In the genomic region with DNA sequence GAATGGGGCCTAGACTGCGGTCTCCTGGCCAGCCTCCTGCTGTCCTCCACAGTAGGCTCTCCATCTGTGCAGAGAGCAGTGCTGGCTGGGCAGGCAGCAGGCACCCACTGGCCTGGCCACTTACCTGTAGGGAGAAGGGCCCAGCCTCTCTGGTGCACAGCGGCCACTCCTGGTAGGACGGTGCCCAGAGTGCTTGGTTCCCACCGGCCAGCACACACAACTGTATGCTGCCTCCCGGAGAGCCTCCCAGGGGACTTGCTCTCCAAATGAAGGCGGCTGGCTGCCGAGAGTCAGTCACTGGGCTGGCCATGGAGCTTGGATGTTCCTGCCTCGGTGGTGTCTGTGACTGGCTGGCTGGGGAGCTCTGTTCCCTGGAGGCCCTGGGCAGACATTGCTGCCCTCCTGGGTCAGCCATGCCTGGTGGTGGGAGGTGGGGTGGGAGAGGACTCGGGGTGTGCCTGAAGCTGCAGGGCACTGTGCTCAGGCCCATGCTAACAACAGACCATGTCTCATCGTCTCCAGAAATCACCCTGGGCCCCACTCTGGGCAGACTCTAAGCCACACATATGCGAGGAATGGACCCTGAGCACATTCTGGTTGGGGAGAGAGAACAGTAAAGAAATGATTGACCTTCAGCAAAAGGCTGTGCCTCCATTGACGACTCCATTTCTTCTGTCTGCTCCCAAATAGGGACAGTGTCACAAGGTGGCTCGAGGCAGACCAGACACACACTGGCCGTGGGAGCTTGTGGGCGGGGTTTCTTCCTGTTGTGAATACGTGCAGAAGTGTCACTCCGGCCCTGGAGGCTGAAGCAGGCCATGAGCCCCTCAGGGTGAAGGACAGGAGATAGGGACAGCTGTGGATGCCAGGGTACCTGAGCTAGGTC, we compare ENCODE assay signal across 25 cellular contexts.
"Had no signal": no experiment of that assay in that cellular context is flagged by ENCODE, and none has a peak within 500 bp of the region (broad histone marks: within the 10 kb centered on the region; RNA-seq: fewer than 3 reads in every experiment).

No MANE protein-coding gene starts in this region.

- H3K4me1 ChIP-seq: prostate gland, thyroid gland, upper lobe of right lung had no signal

- H3K27me3 ChIP-seq: thyroid gland, upper lobe of right lung had no signal

- H3K36me3 ChIP-seq: prostate gland had no signal

- H3K27ac Mint-ChIP-seq: activated B cell treated with CpG ODN at 0.5 μM for 24 hours; activated T-helper 2 cell treated with anti-CD3 and anti-CD28 coated beads, Interferon-gamma antibody, Interleukin-2, Interleukin-4, amounts not matched to agents 10 μg/mL and 5 μg/mL and 100 μg/mL, durations not matched to agents 14 hours and 24 hours and 36 hours; mesothelial cell of epicardium; nephron; stimulated activated naive CD8-positive, alpha-beta T cell treated with anti-CD3 and anti-CD28 coated beads, Interleukin-15, Interleukin-2, amounts not matched to agents 100 ng/mL and 50 ng/mL, for 24 hours; T-helper 1 cell treated with Interleukin-12 subunit alpha and Interleukin-12 subunit beta and Interleukin-4 antibody, amounts not matched to agents 30 μg/mL and 1 μg/mL, for 36 hours had no signal

- H3K27me3 Mint-ChIP-seq: activated B cell treated with CpG ODN at 0.5 μM for 24 hours; brain; stimulated activated naive CD8-positive, alpha-beta T cell treated with anti-CD3 and anti-CD28 coated beads, Interleukin-15, Interleukin-2, amounts not matched to agents 100 ng/mL and 50 ng/mL, for 24 hours had no signal

- H3K27ac ChIP-seq: prostate gland, thyroid gland, upper lobe of right lung had no signal

- H3K4me1 Mint-ChIP-seq: activated B cell treated with CpG ODN at 0.5 μM for 24 hours, mesothelial cell of epicardium had no signal

- H3K9me3 Mint-ChIP-seq: activated B cell treated with CpG ODN at 0.5 μM for 24 hours; activated T-cell treated with anti-CD3 and anti-CD28 coated beads, Interleukin-2, amount 50 U/mL, for 4 hours; activated T-helper 2 cell treated with anti-CD3 and anti-CD28 coated beads, Interferon-gamma antibody, Interleukin-2, Interleukin-4, amounts not matched to agents 10 μg/mL and 5 μg/mL and 100 μg/mL, durations not matched to agents 14 hours and 24 hours and 36 hours; stimulated activated naive CD8-positive, alpha-beta T cell treated with anti-CD3 and anti-CD28 coated beads, Interleukin-15, Interleukin-2, amounts not matched to agents 100 ng/mL and 50 ng/mL, for 24 hours; T-helper 1 cell treated with Interleukin-12 subunit alpha and Interleukin-12 subunit beta and Interleukin-4 antibody, amounts not matched to agents 30 μg/mL and 1 μg/mL, for 36 hours had no signal

- H3K4me3 ChIP-seq: lung, prostate gland, thyroid gland, upper lobe of right lung had no signal

- H3K9me3 ChIP-seq: prostate gland, thyroid gland, upper lobe of right lung had no signal

- H3K4me3 Mint-ChIP-seq: activated B cell treated with CpG ODN at 0.5 μM for 24 hours; activated T-cell treated with anti-CD3 and anti-CD28 coated beads, Interleukin-2, amount 50 U/mL, for 4 hours; brain; mesothelial cell of epicardium; nephron; stimulated activated naive CD8-positive, alpha-beta T cell treated with anti-CD3 and anti-CD28 coated beads, Interleukin-15, Interleukin-2, amounts not matched to agents 100 ng/mL and 50 ng/mL, for 24 hours; T-helper 1 cell treated with Interleukin-12 subunit alpha and Interleukin-12 subunit beta and Interleukin-4 antibody, amounts not matched to agents 30 μg/mL and 1 μg/mL, for 36 hours had no signal

- FAIRE-seq: colon had no signal

- DNase-seq: activated B cell treated with CpG ODN at 0.5 μM for 24 hours; activated CD4-positive, alpha-beta T cell treated with anti-CD3 and anti-CD28 coated beads for 4 hours; activated CD4-positive, alpha-beta T cell treated with anti-CD3 and anti-CD28 coated beads, Interleukin-2, amount 50 U/mL, for 48 hours; activated CD8-positive, alpha-beta memory T cell treated with anti-CD3 and anti-CD28 coated beads, Interleukin-2, amount 50 U/mL, for 48 hours; activated naive CD4-positive, alpha-beta T cell treated with anti-CD3 and anti-CD28 coated beads, Interleukin-2, amount 50 U/mL, for 16 hours; activated T-cell treated with anti-CD3 and anti-CD28 coated beads, Interleukin-2, amount 50 U/mL, for 4 hours; central memory CD4-positive, alpha-beta T cell; effector memory CD4-positive, alpha-beta T cell; foreskin melanocyte; stimulated activated CD4-positive, alpha-beta T cell treated with anti-CD3 and anti-CD28 coated beads, Interleukin-12 subunit alpha, Interleukin-12 subunit beta, amount 100 ng/mL, for 4 hours; stimulated activated CD4-positive, alpha-beta T cell treated with anti-CD3 and anti-CD28 coated beads, Interleukin-4, amount 100 ng/mL, for 4 hours; substantia nigra; thyroid gland; upper lobe of right lung had no signal

- ATAC-seq: activated T-cell treated with anti-CD3 and anti-CD28 coated beads, Interleukin-2, amount 50 U/mL, for 4 hours; esophagus mucosa; left lobe of liver; upper lobe of right lung had no signal
